8 cellular contexts compared by ENCODE assay signal in the genomic region with DNA sequence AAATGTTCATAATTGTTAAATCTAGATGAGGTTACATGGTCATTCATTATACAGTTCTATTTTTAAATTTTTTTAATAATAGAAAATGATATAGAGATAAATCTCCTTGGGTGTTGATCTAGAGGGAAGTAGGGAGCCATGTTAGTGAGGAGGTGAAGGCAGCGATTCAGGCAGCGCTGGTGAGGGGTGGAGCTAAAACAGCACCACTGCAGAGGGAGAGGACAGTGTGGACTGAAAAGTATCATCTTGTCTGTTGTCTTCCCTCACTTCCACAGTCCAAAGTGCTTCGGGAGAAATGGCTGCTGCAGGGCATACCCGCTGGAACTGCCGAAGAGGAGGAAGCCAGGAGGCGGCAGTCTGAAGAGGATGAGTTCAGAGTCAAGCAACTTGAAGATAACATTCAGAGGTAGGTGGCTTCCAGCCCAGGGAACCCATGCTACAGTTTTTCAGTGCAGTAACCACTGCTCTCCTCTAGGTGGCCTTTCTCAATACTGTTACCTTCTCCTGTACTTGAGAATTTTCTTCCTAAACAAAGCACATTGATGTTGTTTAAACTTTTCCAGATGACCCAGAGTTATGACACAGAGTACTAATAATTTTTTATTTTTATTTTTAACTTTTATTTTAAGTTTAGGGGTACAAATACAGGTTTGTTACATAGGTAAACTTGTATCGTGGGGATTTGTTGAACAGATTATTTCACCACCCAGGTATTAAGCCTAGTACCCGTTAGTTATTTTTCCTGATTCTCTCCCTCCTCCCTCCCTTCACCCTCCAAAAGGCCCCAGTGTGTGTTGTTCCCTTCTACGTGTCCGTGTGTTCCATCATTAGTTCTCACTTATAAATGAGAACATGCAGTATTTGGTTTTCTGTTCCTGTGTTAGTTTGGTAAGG.
DNase-seq lines count a peak whose midpoint lies in the region; ATAC-seq lines count a peak whose summit lies in the region.

No MANE protein-coding gene starts in this region.

- ATAC-seq in GM21447 (IDR thresholded peaks at IDR 0.05; ENCODE audit: unreplicated experiment) = peak; percentile 72

- DNase-seq in ELR (ENCODE audit: low read depth) = peak; percentile 71
- DNase-seq in LHCN-M2 (ENCODE audit: low read depth) = peak; percentile 35
- peak; percentile 50 to 52 for DNase-seq in activated T-cell treated with anti-CD3 and anti-CD28 coated beads, Interleukin-2, amount 50 U/mL, for 48 hours
- DNase-seq in iPS-NIHi7 (ENCODE audit: extremely low spot score) = peak; percentile 83
- no peak for DNase-seq in anterior cingulate cortex (lab: John Stamatoyannopoulos, UW)
- no peak for DNase-seq in COLO668 (lab: John Stamatoyannopoulos, UW; ENCODE audit: unreplicated experiment)
- no peak for DNase-seq in central memory CD4-positive, alpha-beta T cell

Comparison
In these comparisons a context has a peak if more than half of its experiments do, and no peak if none do; other contexts are left out.
1. DNase-seq: peak in ELR (single experiment), LHCN-M2 (single experiment), activated T-cell treated with anti-CD3 and anti-CD28 coated beads, Interleukin-2, amount 50 U/mL, for 48 hours (2 of 2) and iPS-NIHi7 (single experiment); none in anterior cingulate cortex (0 of 58), COLO668 (single experiment) and central memory CD4-positive, alpha-beta T cell (single experiment).